In genomic region chr15:74780983-74781672, GRCh38 we compare ENCODE assay signal across 8 cellular contexts. TPM values are rescaled to one million over a fixed set of nuclear protein-coding genes. Genes with fewer than 3 reads are reported as not detected.
DNase-seq lines count a peak whose midpoint lies in the region; ATAC-seq, FAIRE-seq and TF ChIP-seq lines count a peak whose summit lies in the region.

No MANE protein-coding gene starts in this region.

- peak overlapping the region; percentile 66 for H3K4me3 Mint-ChIP-seq in osteocyte (ENCODE audit: unreplicated experiment)

- no peaks in the 10 kb centered on the region for H3K36me3 Mint-ChIP-seq in osteocyte (ENCODE audit: unreplicated experiment)

- H3K9me3 ChIP-seq in pancreas = no peaks in the 10 kb centered on the region

- WGBS in pancreas, 2 donors = 17% methylated on average over 18 of the region's 18 CpGs

- TF ChIP-seq CTCF in epithelial cell of proximal tubule (conservative IDR thresholded peaks at IDR 0.05; ENCODE audit: low read depth, low read length) (no peak), osteocyte (IDR thresholded peaks at IDR 0.05) (no peak), pancreas (IDR thresholded peaks at IDR 0.05) (no peak)

- no peaks in the 10 kb centered on the region for H3K36me3 ChIP-seq in pancreas

- H3K27me3 Mint-ChIP-seq in osteocyte (ENCODE audit: unreplicated experiment) = no peaks in the 10 kb centered on the region

- H3K4me3 ChIP-seq in epithelial cell of proximal tubule (ENCODE audit: low read depth, low read length) = peak overlapping the region; percentile 55
- H3K4me3 ChIP-seq in pancreas = peak overlapping the region in 2 of 4 donors; percentile 64 to 79

- no peaks in the 10 kb centered on the region for H3K27me3 ChIP-seq in pancreas

- peak; percentile 80 for DNase-seq in activated effector memory CD4-positive, alpha-beta T cell treated with anti-CD3 and anti-CD28 coated beads, Interleukin-2, amount 50 U/mL, for 16 hours
- no peak for DNase-seq in activated effector memory CD4-positive, alpha-beta T cell treated with Interleukin-2 at 50 U/mL for 16 hours
- DNase-seq in SKM-1 (lab: John Stamatoyannopoulos, UW; ENCODE audit: unreplicated experiment) = peak; percentile 89
- no peak for DNase-seq in epithelial cell of proximal tubule (ENCODE audit: low read depth)
- DNase-seq in osteocyte (ENCODE audit: extremely low spot score, unreplicated experiment) = no peak
- no peak for DNase-seq in pancreas

- no peak for FAIRE-seq in pancreas (lab: Jason Lieb, UNC)

- ATAC-seq in pancreas (no peak), HG02642 (IDR thresholded peaks at IDR 0.05; ENCODE audit: poor library complexity, unreplicated experiment) (no peak), HG02852 (IDR thresholded peaks at IDR 0.05; ENCODE audit: unreplicated experiment) (no peak)

- intact Hi-C loops in pancreas (cut with DNase I) = loop anchor here in 1 of 3 donors (5.0 kb wide), 1 partner anchor 56 kb away; no protein-coding TSS in a partner anchor

- peaks cover 0 to 20% (median 3%) of the 10 kb centered on the region in 3 donors for H3K4me1 ChIP-seq in pancreas

- H3K9me3 Mint-ChIP-seq in osteocyte (ENCODE audit: unreplicated experiment) = no peaks in the 10 kb centered on the region

- no peak overlapping the region for H3K27ac ChIP-seq in pancreas

- H3K4me1 Mint-ChIP-seq in osteocyte (ENCODE audit: unreplicated experiment) = peaks cover 59% of the 10 kb centered on the region

- no peak overlapping the region for H3K27ac Mint-ChIP-seq in osteocyte (ENCODE audit: unreplicated experiment)

RNA-seq across cellular contexts. Expression of gene CSK, which starts 0.8 kb away (rescaled TPM):
- total RNA-seq in epithelial cell of proximal tubule = 28.4 and 35.2 TPM in 2 replicates
- 56.0 and 57.0 TPM in 2 replicates for total RNA-seq in osteocyte
- total RNA-seq in pancreas = 10 to 100 TPM in 5 of 6 donors, 1 to 10 TPM in 1; 8.5 to 35.1 (median 14.1) TPM
- 10 to 100 TPM; 18.1 to 22.3 TPM for polyA plus RNA-seq in pancreas

RNA-seq across cellular contexts. Expression of gene LMAN1L, which starts 31.5 kb away (rescaled TPM):
- total RNA-seq in epithelial cell of proximal tubule (not detected in 2 replicates), osteocyte (not detected in 2 replicates), pancreas (under 1 TPM in 1 of 6 donors, not detected in 5; 0.14 TPM)
- polyA plus RNA-seq in pancreas = not detected

RNA-seq across cellular contexts. Expression of gene CYP1A2, which starts 32.5 kb away (rescaled TPM):
- total RNA-seq in epithelial cell of proximal tubule (not detected in 2 replicates), osteocyte (not detected in 2 replicates), pancreas (under 1 TPM in 1 of 6 donors, not detected in 5; 0.06 TPM)
- polyA plus RNA-seq in pancreas = not detected

RNA-seq across cellular contexts. Expression of gene CPLX3, which starts 45.3 kb away (rescaled TPM):
- not detected in 2 replicates for total RNA-seq in epithelial cell of proximal tubule
- total RNA-seq in osteocyte = not detected in 2 replicates
- not detected for total RNA-seq in pancreas
- polyA plus RNA-seq in pancreas = under 1 TPM in 1 of 2 donors, not detected in 1; 0.09 TPM

RNA-seq across cellular contexts. Expression of gene CYP1A1, which starts 55.8 kb away (rescaled TPM):
- total RNA-seq in epithelial cell of proximal tubule (0.14 and 0.52 TPM in 2 replicates), osteocyte (0.18 and 0.24 TPM in 2 replicates), pancreas (under 1 TPM in 3 of 6 donors, not detected in 3; 0.12 to 0.28 (median 0.14) TPM)
- polyA plus RNA-seq in pancreas = 1 to 10 TPM in 1 of 2 donors, under 1 TPM in 1; 0.19 to 1.1 TPM

Comparison
In these comparisons a context has a peak if more than half of its experiments do, and no peak if none do; other contexts are left out.
1. DNase-seq: peak in activated effector memory CD4-positive, alpha-beta T cell treated with anti-CD3 and anti-CD28 coated beads, Interleukin-2, amount 50 U/mL, for 16 hours (single experiment) and SKM-1 (single experiment); none in activated effector memory CD4-positive, alpha-beta T cell treated with Interleukin-2 at 50 U/mL for 16 hours (single experiment), epithelial cell of proximal tubule (single experiment), osteocyte (single experiment) and pancreas (0 of 6).